In genomic region chr1:17119744-17120482, GRCh38 we compare ENCODE assay signal across 10 cellular contexts. TPM values are rescaled to one million over a fixed set of nuclear protein-coding genes. Genes with fewer than 3 reads are reported as not detected.
DNase-seq lines count a peak whose midpoint lies in the region; ATAC-seq and TF ChIP-seq lines count a peak whose summit lies in the region.
"Had no signal": no experiment of that assay in that cellular context is flagged by ENCODE, and none has a peak within 500 bp of the region (broad histone marks: within the 10 kb centered on the region; RNA-seq: fewer than 3 reads in every experiment).

No MANE protein-coding gene starts in this region.

- peaks cover 15% of the 10 kb centered on the region; the same call in 1 of the 2 replicates for H3K27me3 ChIP-seq in OCI-LY1 (ENCODE audit: insufficient read depth, low read length)
- peaks cover 6 to 58% (median 48%) of the 10 kb centered on the region in 7 donors for H3K27me3 ChIP-seq in heart right ventricle
- peaks cover 37% of the 10 kb centered on the region for H3K27me3 ChIP-seq in smooth muscle cell (ENCODE audit: low read depth)
- H3K27me3 ChIP-seq: body of pancreas, pancreas had no signal

- peak; percentile 66 for DNase-seq in GM20000 (ENCODE audit: low spot score)
- no peak for DNase-seq in heart right ventricle
- no peak for DNase-seq in smooth muscle cell (lab: John Stamatoyannopoulos, UW; ENCODE audit: unreplicated experiment)
- no peak for DNase-seq in stimulated activated CD4-positive, alpha-beta T cell treated with anti-CD3 and anti-CD28 coated beads, Interleukin-12 subunit alpha, Interleukin-12 subunit beta, amount 100 ng/mL, for 4 hours
- DNase-seq in NCI-H2081 treated with DMSO at 0.1 percent for 48 hours (lab: John Stamatoyannopoulos, UW), result no peak
- DNase-seq in posterior vena cava (ENCODE audit: low spot score), result no peak

- no peak overlapping the region for H2AFZ ChIP-seq in OCI-LY1 (ENCODE audit: low read length)
- no peak overlapping the region for H2AFZ ChIP-seq in smooth muscle cell (ENCODE audit: low read depth)

- H3K36me3 ChIP-seq in OCI-LY1 (ENCODE audit: insufficient read depth, low read length), result no peaks in the 10 kb centered on the region
- H3K36me3 ChIP-seq in heart right ventricle, result no peaks in the 10 kb centered on the region
- H3K36me3 ChIP-seq in smooth muscle cell (ENCODE audit: low read depth), result no peaks in the 10 kb centered on the region
- H3K36me3 ChIP-seq: pancreas had no signal

- TF ChIP-seq CTCF in GM20000 (IDR thresholded peaks at IDR 0.05; ENCODE audit: extremely low read depth, missing control alignments) (no peak), OCI-LY1 (IDR thresholded peaks at IDR 0.05; ENCODE audit: low read length) (no peak), heart right ventricle (IDR thresholded peaks at IDR 0.05) (no peak), smooth muscle cell (IDR thresholded peaks at IDR 0.05; ENCODE audit: borderline replicate concordance, insufficient read depth, poor library complexity, severe bottlenecking) (no peak)

- 45 to 46% methylated on average over 20 of the region's 20 CpGs for WGBS in heart right ventricle, 2 donors
- 42% methylated on average over 19 of the region's 20 CpGs for WGBS in smooth muscle cell (ENCODE audit: low lambda C conversion rate)

- intact Hi-C loops in heart right ventricle (cut with DNase I), result loop anchor here in 7 of 10 donors (5.0 to 10.0 kb wide), 4 partner anchors 55 to 287 kb away; no protein-coding TSS in a partner anchor
- intact Hi-C loops in posterior vena cava (cut with DNase I), result no loop called here

- H3K4me2 ChIP-seq in OCI-LY1 (ENCODE audit: low read length), result peak overlapping the region; percentile 68
- H3K4me2 ChIP-seq in smooth muscle cell, result peak overlapping the region; percentile 83

- H3K9ac ChIP-seq in OCI-LY1 (ENCODE audit: low read length), result no peak overlapping the region
- H3K9ac ChIP-seq in smooth muscle cell (ENCODE audit: low read depth), result no peak overlapping the region

- no peaks in the 10 kb centered on the region for H3K9me2 ChIP-seq in OCI-LY1 (ENCODE audit: low read depth, low read length)

- H3K4me3 ChIP-seq in OCI-LY1 (ENCODE audit: low read depth, low read length, poor library complexity, severe bottlenecking) (peak overlapping the region; percentile 45), heart right ventricle (peak overlapping the region in 8 of 10 donors; percentile 5 to 55 (median 44)), smooth muscle cell (peak overlapping the region; percentile 44)
- H3K4me3 ChIP-seq: body of pancreas had no signal

- H3K4me1 ChIP-seq in OCI-LY1 (ENCODE audit: insufficient read depth, low read length, severe bottlenecking), result peaks cover 7% of the 10 kb centered on the region
- peaks cover 0 to 39% (median 17%) of the 10 kb centered on the region in 9 donors for H3K4me1 ChIP-seq in heart right ventricle
- peaks cover 12% of the 10 kb centered on the region for H3K4me1 ChIP-seq in smooth muscle cell (ENCODE audit: low read depth)

- H4K20me1 ChIP-seq in OCI-LY1 (ENCODE audit: insufficient read depth, low read length), result no peaks in the 10 kb centered on the region
- H4K20me1 ChIP-seq in smooth muscle cell (ENCODE audit: low read depth), result no peaks in the 10 kb centered on the region

- no peak for ATAC-seq in heart right ventricle
- no peak for ATAC-seq in HG03378 (IDR thresholded peaks at IDR 0.05; ENCODE audit: unreplicated experiment)

- H3F3A ChIP-seq in OCI-LY1 (ENCODE audit: insufficient read depth, low read length) (no peaks in the 10 kb centered on the region), smooth muscle cell (ENCODE audit: low read depth) (no peaks in the 10 kb centered on the region)

- no peaks in the 10 kb centered on the region for H3K79me2 ChIP-seq in OCI-LY1 (ENCODE audit: insufficient read depth, low read length)
- H3K79me2 ChIP-seq in smooth muscle cell (ENCODE audit: low read depth), result no peaks in the 10 kb centered on the region

- H3K9me3 ChIP-seq in OCI-LY1 (ENCODE audit: low read length) (no peaks in the 10 kb centered on the region), heart right ventricle (no peaks in the 10 kb centered on the region), smooth muscle cell (replicated peaks; ENCODE audit: low read depth) (no peaks in the 10 kb centered on the region)
- H3K9me3 ChIP-seq: body of pancreas, pancreas had no signal

- H3K27ac ChIP-seq in OCI-LY1 (ENCODE audit: low read depth, low read length, poor library complexity, severe bottlenecking) (no peak overlapping the region), heart right ventricle (peak overlapping the region in 1 of 10 donors; percentile 61), smooth muscle cell (ENCODE audit: low read depth) (no peak overlapping the region)
- H3K27ac ChIP-seq: pancreas had no signal

RNA-seq across cellular contexts. Expression of gene PADI2, which starts 0.7 kb away (rescaled TPM):
- 1 to 10 TPM in 1 of 10 donors, under 1 TPM in 9; 0.12 to 1.1 (median 0.58) TPM for total RNA-seq in heart right ventricle
- under 1 TPM; 0.07 TPM for polyA plus RNA-seq in heart right ventricle
- not detected in 2 replicates for total RNA-seq in smooth muscle cell
- not detected in 2 replicates for polyA plus RNA-seq in smooth muscle cell
- total RNA-seq in posterior vena cava, result 1 to 10 TPM in 1 of 2 donors, under 1 TPM in 1; 1.00 to 1.6 TPM

Comparison
In these comparisons a context has a peak if more than half of its experiments do, and no peak if none do; other contexts are left out.
1. intact Hi-C loops: an anchor here in heart right ventricle (5.0 to 10.0 kb wide); none called in posterior vena cava.